ENCODE assay signal across 8 cellular contexts in genomic region chr19:33796164-33797100, GRCh38. TPM values are rescaled to one million over a fixed set of nuclear protein-coding genes. Genes with fewer than 3 reads are reported as not detected.
A peak's percentile ranks its signal among the peaks of the same experiment; 100 is the strongest.
DNase-seq lines count a peak whose midpoint lies in the region; ATAC-seq, FAIRE-seq and TF ChIP-seq lines count a peak whose summit lies in the region.

Gene KCTD15 (plus strand): TSS chr19:33796870. CDS start chr19:33800455, 3,585 bp downstream.

- H4K20me1 ChIP-seq in BLaER1 (peaks cover 24% of the 10 kb centered on the region), H1 (replicated peaks in 1 of 2; ENCODE audit: control insufficient read depth in 1 of 2, insufficient read depth in 2 of 2, low read length in 2 of 2) (peaks cover 0 to 3% of the 10 kb centered on the region in 2 experiments)

- no peak within 1 kb of the TSS for H2AK5ac ChIP-seq in H1 (ENCODE audit: low read depth, low read length)

- H2BK15ac ChIP-seq in H1 (ENCODE audit: low read length) = no peak within 1 kb of the TSS

- H3K23ac ChIP-seq in H1 (ENCODE audit: insufficient read length) = no peak within 1 kb of the TSS

- no peaks in the 10 kb centered on the region for H3K9me3 ChIP-seq in BLaER1
- H3K9me3 ChIP-seq in WERI-Rb-1 (ENCODE audit: severe bottlenecking) = no peaks in the 10 kb centered on the region
- no peaks in the 10 kb centered on the region for H3K9me3 ChIP-seq in H1 (ENCODE audit: insufficient read depth in 2 of 2, low read depth in 1 of 2, low read length in 1 of 2)
- H3K9me3 ChIP-seq in stomach smooth muscle (ENCODE audit: control insufficient read depth in 2 of 2, low read length in 2 of 2) = no peaks in the 10 kb centered on the region

- peaks cover 10% of the 10 kb centered on the region for H3K23me2 ChIP-seq in H1 (ENCODE audit: low read depth, low read length)

- no peaks in the 10 kb centered on the region for H3K36me3 Mint-ChIP-seq in memory B cell

- H3K4me1 ChIP-seq in BLaER1 (peaks cover 46% of the 10 kb centered on the region), H1 (replicated peaks in 1 of 4; ENCODE audit: control insufficient read depth in 3 of 4, insufficient read depth in 4 of 4, low read length in 3 of 4) (peaks cover 7 to 18% (median 16%) of the 10 kb centered on the region in 4 experiments), stomach smooth muscle (ENCODE audit: control insufficient read depth, insufficient read depth, low read length) (peaks cover 30% of the 10 kb centered on the region)

- H3K18ac ChIP-seq in H1 (ENCODE audit: extremely low read depth, low read length) = peak within 1 kb of the TSS; percentile 81

- peak; percentile 8 to 45; a peak in 2 of 3 replicates for TF ChIP-seq POLR2A in H1 (IDR thresholded peaks at IDR 0.05; ENCODE audit: control extremely low read depth in 1 of 2, low read depth in 2 of 2, low read length in 2 of 2)

- TF ChIP-seq EP300 in H1 (IDR thresholded peaks at IDR 0.05; ENCODE audit: borderline replicate concordance in 1 of 2, low read depth in 2 of 2, low read length in 2 of 2) = no peak

- no peak for TF ChIP-seq RAD21 in H1 (IDR thresholded peaks at IDR 0.05 in 1 of 2, conservative IDR thresholded peaks at IDR 0.05 in 1 of 2; ENCODE audit: low read depth in 2 of 2, low read length in 2 of 2)

- peak within 1 kb of the TSS; percentile 84 for H3K4me3 Mint-ChIP-seq in memory B cell

- TF ChIP-seq CTCF in WERI-Rb-1 (IDR thresholded peaks at IDR 0.05; ENCODE audit: low read depth, low read length) (no peak), H1 (IDR thresholded peaks at IDR 0.05; ENCODE audit: control extremely low read depth in 1 of 3, insufficient read depth in 1 of 3, low read depth in 1 of 3, low read length in 3 of 3) (no peak)

- no peaks in the 10 kb centered on the region for H3K9me3 Mint-ChIP-seq in memory B cell

- peak within 1 kb of the TSS; percentile 99 for H3K27ac ChIP-seq in BLaER1
- peak within 1 kb of the TSS; percentile 100 for H3K27ac ChIP-seq in WERI-Rb-1
- H3K27ac ChIP-seq in H1 (ENCODE audit: low read depth, low read length) = peak within 1 kb of the TSS; percentile 92
- peak within 1 kb of the TSS; percentile 88 for H3K27ac ChIP-seq in stomach smooth muscle (ENCODE audit: low read length)

- peak within 1 kb of the TSS; percentile 81 for H4K5ac ChIP-seq in H1 (ENCODE audit: insufficient read length, low read depth, low read length)

- 0 out of 2 replicates have a peak within 1 kb of the TSS, but pooled peaks have one; percentile 9 for H2BK12ac ChIP-seq in H1 (ENCODE audit: low read depth, low read length)

- POLR2A ChIA-PET in H1 (lab: Charles Lee; ENCODE audit: partially characterized antibody) = interaction anchor here (0.5 to 4.7 kb wide), 19 partner anchors 8 to 376 kb away, joined by 3 to 40 read pairs (median 4); partner anchors contain the start of gene LSM14A

- H3K4me2 ChIP-seq in BLaER1 (peak within 1 kb of the TSS; percentile 89), H1 (ENCODE audit: insufficient read depth in 1 of 2, low read depth in 2 of 2, low read length in 2 of 2) (peak within 1 kb of the TSS; percentile 81 to 84)

- no peak for DNase-seq in HT1080 (ENCODE audit: low read depth)
- DNase-seq in WERI-Rb-1 = peak; percentile 64
- DNase-seq in H1 (ENCODE audit: low read depth in 1 of 2, low spot score in 2 of 2) = peak in 1 of 2 experiments; percentile 84
- peak in 1 of 2 donors; percentile 22 for DNase-seq in memory B cell (ENCODE audit: low spot score in 2 of 2)
- no peak for DNase-seq in cerebellar nuclear complex (lab: John Stamatoyannopoulos, UW)

- peaks cover 17% of the 10 kb centered on the region for H3K36me3 ChIP-seq in BLaER1
- peaks cover 25% of the 10 kb centered on the region for H3K36me3 ChIP-seq in WERI-Rb-1
- peaks cover 0 to 4% (median 2%) of the 10 kb centered on the region in 4 experiments; a peak in 5 of 8 replicates for H3K36me3 ChIP-seq in H1 (ENCODE audit: control insufficient read depth in 2 of 4, insufficient read depth in 4 of 4, low read length in 3 of 4)
- peaks cover 5 to 15% of the 10 kb centered on the region in 2 donors for H3K36me3 ChIP-seq in stomach smooth muscle (ENCODE audit: control insufficient read depth in 2 of 2, insufficient read depth in 2 of 2, low read length in 2 of 2)

- peak within 1 kb of the TSS; percentile 88 for H2BK5ac ChIP-seq in H1 (ENCODE audit: low read depth, low read length)

- H3K9ac ChIP-seq in BLaER1 (peak within 1 kb of the TSS; percentile 98), H1 (replicated peaks in 1 of 4; ENCODE audit: extremely low read depth in 1 of 4, low read depth in 3 of 4, low read length in 3 of 4) (peak within 1 kb of the TSS; percentile 81 to 93 (median 84)), stomach smooth muscle (ENCODE audit: low read length in 2 of 2) (peak within 1 kb of the TSS; percentile 68 to 73)

- FAIRE-seq in H1 (lab: Jason Lieb, UNC) = no peak

- no peak within 1 kb of the TSS for H3K27ac Mint-ChIP-seq in memory B cell

- no peak within 1 kb of the TSS; the same call in 1 of the 2 replicates for H2AFZ ChIP-seq in H1 (ENCODE audit: low read length)

- 0 out of 2 replicates have a peak, but pooled peaks cover 3% of the 10 kb centered on the region for H3K79me1 ChIP-seq in H1 (ENCODE audit: low read depth, low read length)

- no peak within 1 kb of the TSS for H2BK20ac ChIP-seq in H1 (ENCODE audit: low read length)

- peak; percentile 23 for ATAC-seq in memory B cell (ENCODE audit: low read depth)
- no peak for ATAC-seq in GM21723 (IDR thresholded peaks at IDR 0.05; ENCODE audit: unreplicated experiment)

- H4K8ac ChIP-seq in H1 (ENCODE audit: extremely low read depth, insufficient read depth, low read length) = peak within 1 kb of the TSS; percentile 95

- no peaks in the 10 kb centered on the region for H3K4me1 Mint-ChIP-seq in memory B cell

- H4K91ac ChIP-seq in H1 (replicated peaks; ENCODE audit: insufficient read length, low read length) = peak within 1 kb of the TSS; percentile 26

- H3K4me3 ChIP-seq in BLaER1 = peak within 1 kb of the TSS; percentile 88
- peak within 1 kb of the TSS; percentile 72 for H3K4me3 ChIP-seq in WERI-Rb-1 (ENCODE audit: low read depth, low read length)
- H3K4me3 ChIP-seq in H1 (ENCODE audit: extremely low read depth in 1 of 4, insufficient read depth in 2 of 4, low read depth in 3 of 4, low read length in 4 of 4) = peak within 1 kb of the TSS; percentile 64 to 96 (median 92)
- H3K4me3 ChIP-seq in stomach smooth muscle (ENCODE audit: low read length in 2 of 2) = peak within 1 kb of the TSS; percentile 77 to 82

- CTCF ChIA-PET in H1 (lab: Charles Lee; ENCODE audit: partially characterized antibody) = interaction anchor here (1.0 to 1.7 kb wide), 5 partner anchors 11 to 300 kb away, joined by 3 to 5 read pairs (median 3); no protein-coding TSS in a partner anchor

- no peak within 1 kb of the TSS for H2BK120ac ChIP-seq in H1 (replicated peaks; ENCODE audit: low read depth, low read length)

- no peaks in the 10 kb centered on the region for H3K27me3 ChIP-seq in BLaER1
- H3K27me3 ChIP-seq in WERI-Rb-1 (ENCODE audit: insufficient read depth, low read depth, severe bottlenecking) = no peaks in the 10 kb centered on the region
- no peaks in the 10 kb centered on the region; a peak in 2 of 7 replicates for H3K27me3 ChIP-seq in H1 (replicated peaks in 1 of 4; ENCODE audit: control insufficient read depth in 3 of 4, extremely low read depth in 1 of 4, insufficient read depth in 3 of 4, low read length in 3 of 4)
- H3K27me3 ChIP-seq in stomach smooth muscle (ENCODE audit: control insufficient read depth in 1 of 2, insufficient read depth in 2 of 2, low read length in 2 of 2) = peaks cover 0 to 2% of the 10 kb centered on the region in 2 donors

- H3K56ac ChIP-seq in H1 (replicated peaks; ENCODE audit: insufficient read length, low read depth, low read length) = peak within 1 kb of the TSS; percentile 94

- H3K14ac ChIP-seq in H1 (ENCODE audit: insufficient read length) = no peak within 1 kb of the TSS

- peak within 1 kb of the TSS; percentile 80 for H3K4ac ChIP-seq in H1 (replicated peaks; ENCODE audit: insufficient read length, low read depth, low read length)

- peaks cover 0 to 14% of the 10 kb centered on the region in 2 experiments; a peak in 1 of 4 replicates for H3K79me2 ChIP-seq in H1 (ENCODE audit: control insufficient read depth in 1 of 2, insufficient read depth in 2 of 2, low read length in 2 of 2)

- H3K27me3 Mint-ChIP-seq in memory B cell = peaks cover 10% of the 10 kb centered on the region

- 1% methylated on average over 22 of the region's 125 CpGs; no CpG with 5 or more reads in 1 of the 2 experiments for WGBS in H1 (ENCODE audit: extremely low coverage in 1 of 2, insufficient coverage in 1 of 2, insufficient read length in 1 of 2, insufficient replicate concordance in 2 of 2, low coverage in 1 of 2, low lambda C conversion rate in 2 of 2, missing lambda C conversion rate in 1 of 2), 2 experiments

TF ChIP-seq in H1, 55 proteins besides CTCF, POLR2A, EP300 and RAD21:
- peak; percentile 52; the same call in 1 of the 2 replicates for TF ChIP-seq PHF8 (conservative IDR thresholded peaks at IDR 0.05; ENCODE audit: low read depth, low read length)
- TF ChIP-seq TAF1 (IDR thresholded peaks at IDR 0.05; ENCODE audit: low read depth, low read length) = peak; percentile 25; the same call in 1 of the 2 replicates
- TF ChIP-seq TAF7 (optimal IDR thresholded peaks at IDR 0.05; ENCODE audit: borderline replicate concordance, low read depth, low read length) = peak; percentile 43
- no peak for TF ChIP-seq RXRA (IDR thresholded peaks at IDR 0.05; ENCODE audit: insufficient read depth, low read depth, low read length)
- TF ChIP-seq KDM4A (IDR thresholded peaks at IDR 0.05; ENCODE audit: low read depth, low read length, severe bottlenecking) = peak; percentile 17

RNA-seq across cellular contexts. Expression of gene KCTD15, which starts in this region (rescaled TPM):
- total RNA-seq in HT1080 (2014; rRNA removed; shearing (Covaris generic)) = 47.9 and 58.5 TPM in 2 replicates
- polyA plus RNA-seq in HT1080 (2015; cell fraction: cytosol; rRNA removed) = 31.3 and 44.1 TPM in 2 replicates
- 84.1 and 125 TPM in 2 replicates for polyA plus RNA-seq in HT1080 (2015; cell fraction: nucleus; rRNA removed)
- total RNA-seq in H1 (2021; fragmentation: NEBNext Ultra II Directional; extraction: Animal tissue kit (Norgen Biotek cat#: 25700)) = 25.1 and 25.5 TPM in 2 replicates
- 27.0 and 51.8 TPM in 2 replicates for polyA plus RNA-seq in H1 (2011; rRNA removed)
- polyA plus RNA-seq in H1 (2011; cell fraction: cytosol; rRNA removed) = 48.8 TPM
- polyA plus RNA-seq in H1 (2011; cell fraction: nucleus; rRNA removed) = 79.7 TPM
- 15.0 to 22.9 TPM (median 20.8 TPM) in 4 replicates for polyA plus RNA-seq in H1 (2012, experiment 1 of 2)
- polyA plus RNA-seq in H1 (2012, experiment 2 of 2) = 16.1 TPM
- polyA plus RNA-seq in H1 (2013, experiment 1 of 2) = 13.7 TPM
- 12.4 TPM for polyA plus RNA-seq in H1 (2013, experiment 2 of 2)
- polyA minus RNA-seq in H1 (2011; rRNA and poly(A)+ RNA removed) = 20.1 and 20.2 TPM in 2 replicates
- polyA minus RNA-seq in H1 (2011; cell fraction: cytosol; rRNA and poly(A)+ RNA removed) = 14.8 TPM
- 15.7 TPM for polyA minus RNA-seq in H1 (2011; cell fraction: nucleus; rRNA and poly(A)+ RNA removed)
